Comparison of ENCODE assay signal across 13 cellular contexts in genomic region chr7:18829518-18830252, GRCh38.
DNase-seq lines count a peak whose midpoint lies in the region; ATAC-seq, FAIRE-seq and TF ChIP-seq lines count a peak whose summit lies in the region.
"Had no signal": no experiment of that assay in that cellular context is flagged by ENCODE, and none has a peak within 500 bp of the region (broad histone marks: within the 10 kb centered on the region; RNA-seq: fewer than 3 reads in every experiment).

No MANE protein-coding gene starts in this region.

- H3K4me3 ChIP-seq in H1 (ENCODE audit: extremely low read depth in 1 of 4, insufficient read depth in 2 of 4, low read depth in 3 of 4, low read length in 4 of 4): no peak overlapping the region
- H3K4me3 ChIP-seq: upper lobe of right lung had no signal

- CTCF ChIA-PET in H1 (lab: Charles Lee; ENCODE audit: partially characterized antibody): no interaction called here
- CTCF ChIA-PET in RWPE1 (lab: Yijun Ruan, JAX): no interaction called here

- H3K4me1 ChIP-seq in H1 (replicated peaks in 1 of 4; ENCODE audit: control insufficient read depth in 3 of 4, insufficient read depth in 4 of 4, low read length in 3 of 4): no peaks in the 10 kb centered on the region; a peak in 1 of 7 replicates
- H3K4me1 ChIP-seq: upper lobe of right lung had no signal

- H3K56ac ChIP-seq in H1 (replicated peaks; ENCODE audit: insufficient read length, low read depth, low read length): no peak overlapping the region

- H3K4me2 ChIP-seq in H1 (ENCODE audit: insufficient read depth in 1 of 2, low read depth in 2 of 2, low read length in 2 of 2): no peak overlapping the region

- H2BK20ac ChIP-seq in H1 (ENCODE audit: low read length): no peak overlapping the region

- H4K20me1 ChIP-seq in H1 (replicated peaks in 1 of 2; ENCODE audit: control insufficient read depth in 1 of 2, insufficient read depth in 2 of 2, low read length in 2 of 2): no peaks in the 10 kb centered on the region

- TF ChIP-seq POLR2A in H1 (IDR thresholded peaks at IDR 0.05; ENCODE audit: control extremely low read depth in 1 of 2, low read depth in 2 of 2, low read length in 2 of 2): no peak

- no peak for FAIRE-seq in H1 (lab: Jason Lieb, UNC)

- no peak overlapping the region for H2BK5ac ChIP-seq in H1 (ENCODE audit: low read depth, low read length)

- H3K4ac ChIP-seq in H1 (replicated peaks; ENCODE audit: insufficient read length, low read depth, low read length): no peak overlapping the region

- no peak overlapping the region for H4K8ac ChIP-seq in H1 (ENCODE audit: extremely low read depth, insufficient read depth, low read length)

- no peaks in the 10 kb centered on the region for H3K79me1 ChIP-seq in H1 (ENCODE audit: low read depth, low read length)

- H2BK120ac ChIP-seq in H1 (replicated peaks; ENCODE audit: low read depth, low read length): no peak overlapping the region

- TF ChIP-seq EP300 in H1 (IDR thresholded peaks at IDR 0.05; ENCODE audit: borderline replicate concordance in 1 of 2, low read depth in 2 of 2, low read length in 2 of 2): no peak

- H4K91ac ChIP-seq in H1 (replicated peaks; ENCODE audit: insufficient read length, low read length): no peak overlapping the region

- no peak overlapping the region for H3K9ac ChIP-seq in H1 (replicated peaks in 1 of 4; ENCODE audit: extremely low read depth in 1 of 4, low read depth in 3 of 4, low read length in 3 of 4)

- H2BK12ac ChIP-seq in H1 (ENCODE audit: low read depth, low read length): no peak overlapping the region

- TF ChIP-seq CTCF in H1 (IDR thresholded peaks at IDR 0.05; ENCODE audit: control extremely low read depth in 1 of 3, insufficient read depth in 1 of 3, low read depth in 1 of 3, low read length in 3 of 3) (no peak), RWPE1 (conservative IDR thresholded peaks at IDR 0.05; ENCODE audit: low read depth) (no peak)

- DNase-seq in EL: peak; percentile 54
- peak; percentile 63 for DNase-seq in NCI-H226
- DNase-seq in H1 (ENCODE audit: low read depth in 1 of 2, low spot score in 2 of 2): no peak
- peak; percentile 13 for DNase-seq in non-pigmented ciliary epithelial cell (ENCODE audit: low read depth)
- no peak for DNase-seq in activated gamma-delta T cell treated with Interleukin-2 at 50 U/mL for 16 hours
- DNase-seq in NCI-H774 (lab: John Stamatoyannopoulos, UW): no peak
- DNase-seq in RWPE1 (ENCODE audit: low spot score): no peak
- DNase-seq: activated T-cell treated with anti-CD3 and anti-CD28 coated beads, Interleukin-2, amount 50 U/mL, for 48 hours; glutamatergic neuron; NCI-H2081 treated with DMSO at 0.1 percent for 48 hours; upper lobe of right lung; WERI-Rb-1 had no signal

- POLR2A ChIA-PET in H1 (lab: Charles Lee; ENCODE audit: partially characterized antibody) (no interaction called here), RWPE1 (lab: Yijun Ruan, JAX; ENCODE audit: low non-redundant PET) (no interaction called here)

- H3K79me2 ChIP-seq in H1 (ENCODE audit: control insufficient read depth in 1 of 2, insufficient read depth in 2 of 2, low read length in 2 of 2): no peaks in the 10 kb centered on the region

- H3K14ac ChIP-seq in H1 (ENCODE audit: insufficient read length): no peak overlapping the region

- no peak overlapping the region for H4K5ac ChIP-seq in H1 (ENCODE audit: insufficient read length, low read depth, low read length)

- H3K27ac ChIP-seq in H1 (ENCODE audit: low read depth, low read length) (no peak overlapping the region), RWPE1 (no peak overlapping the region)
- H3K27ac ChIP-seq: upper lobe of right lung, WERI-Rb-1 had no signal

- H3K36me3 ChIP-seq in H1 (ENCODE audit: control insufficient read depth in 2 of 4, insufficient read depth in 4 of 4, low read length in 3 of 4): no peaks in the 10 kb centered on the region
- H3K36me3 ChIP-seq: upper lobe of right lung, WERI-Rb-1 had no signal

- no peak overlapping the region for H2AFZ ChIP-seq in H1 (ENCODE audit: low read length)

- no peak overlapping the region for H3K18ac ChIP-seq in H1 (ENCODE audit: extremely low read depth, low read length)

- ATAC-seq in HG03521 (IDR thresholded peaks at IDR 0.05; ENCODE audit: unreplicated experiment): no peak
- ATAC-seq: upper lobe of right lung had no signal

- 88% methylated on average over 4 of the region's 4 CpGs; no CpG with 5 or more reads in 1 of the 2 experiments for WGBS in H1 (ENCODE audit: extremely low coverage in 1 of 2, insufficient coverage in 1 of 2, insufficient read length in 1 of 2, insufficient replicate concordance in 2 of 2, low coverage in 1 of 2, low lambda C conversion rate in 2 of 2, missing lambda C conversion rate in 1 of 2), 2 experiments

- no peak overlapping the region for H2BK15ac ChIP-seq in H1 (ENCODE audit: low read length)

- TF ChIP-seq RAD21 in H1 (IDR thresholded peaks at IDR 0.05 in 1 of 2, conservative IDR thresholded peaks at IDR 0.05 in 1 of 2; ENCODE audit: low read depth in 2 of 2, low read length in 2 of 2): no peak

- H3K9me3 ChIP-seq in H1 (ENCODE audit: insufficient read depth in 2 of 2, low read depth in 1 of 2, low read length in 1 of 2): no peaks in the 10 kb centered on the region
- H3K9me3 ChIP-seq: upper lobe of right lung had no signal

- H3K23me2 ChIP-seq in H1 (ENCODE audit: low read depth, low read length): no peaks in the 10 kb centered on the region

- H3K27me3 ChIP-seq in H1 (replicated peaks in 1 of 4; ENCODE audit: control insufficient read depth in 3 of 4, extremely low read depth in 1 of 4, insufficient read depth in 3 of 4, low read length in 3 of 4): no peaks in the 10 kb centered on the region
- H3K27me3 ChIP-seq: upper lobe of right lung had no signal

- H3K23ac ChIP-seq in H1 (ENCODE audit: insufficient read length): no peak overlapping the region

- no peak overlapping the region for H2AK5ac ChIP-seq in H1 (ENCODE audit: low read depth, low read length)

TF ChIP-seq in H1, 55 proteins besides CTCF, POLR2A, EP300 and RAD21:
- TF ChIP-seq SP4 (IDR thresholded peaks at IDR 0.05; ENCODE audit: low read length): no peak
- peak; percentile 12; the same call in 1 of the 2 replicates for TF ChIP-seq CEBPB (IDR thresholded peaks at IDR 0.05; ENCODE audit: low read depth, low read length)

Comparison
In these comparisons a context has a peak if more than half of its experiments do, and no peak if none do; other contexts are left out.
1. DNase-seq: peak in EL (single experiment), NCI-H226 (single experiment) and non-pigmented ciliary epithelial cell (single experiment); none in H1 (0 of 2), activated gamma-delta T cell treated with Interleukin-2 at 50 U/mL for 16 hours (single experiment), NCI-H774 (single experiment) and RWPE1 (single experiment).